ENCODE assay signal across 22 cellular contexts in the genomic region with DNA sequence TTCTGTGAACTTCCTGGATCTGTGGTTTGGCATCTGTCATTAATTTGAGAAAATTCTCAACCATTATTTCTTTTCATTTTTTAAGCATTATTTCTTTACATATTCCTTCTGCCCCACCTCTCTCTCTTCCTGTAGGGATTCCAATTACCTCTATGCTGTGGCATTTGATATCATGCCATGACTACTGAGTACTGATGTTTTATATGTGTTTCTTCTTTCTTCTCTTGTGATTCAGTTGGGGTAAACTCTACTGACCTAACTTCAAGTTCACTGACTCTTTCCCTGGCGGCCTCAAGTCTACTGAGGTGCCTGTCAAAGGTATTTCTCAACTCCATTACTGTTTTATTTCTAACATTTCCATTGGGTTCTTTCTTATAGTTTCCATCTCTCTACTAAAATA.
"Had no signal": no experiment of that assay in that cellular context is flagged by ENCODE, and none has a peak within 500 bp of the region (broad histone marks: within the 10 kb centered on the region; RNA-seq: fewer than 3 reads in every experiment).

No MANE protein-coding gene starts in this region.

- H3K4me3 ChIP-seq: heart left ventricle, ovary, prostate gland, testis, vagina had no signal

- FAIRE-seq: keratinocyte had no signal

- DNase-seq: activated CD4-positive, alpha-beta T cell treated with anti-CD3 and anti-CD28 coated beads, Interleukin-2, amount 50 U/mL, for 4 hours; activated naive CD4-positive, alpha-beta T cell treated with anti-CD3 and anti-CD28 coated beads for 36 hours; activated naive CD8-positive, alpha-beta T cell treated with anti-CD3 and anti-CD28 coated beads, Interleukin-2, amount 10 ng/mL, durations not matched to agents 7 days and 5 days; activated T-cell treated with anti-CD3 and anti-CD28 coated beads, Interleukin-2, amount 50 U/mL, for 48 hours; caudate nucleus; dermis blood vessel endothelial cell; effector CD8-positive, alpha-beta T cell; heart left ventricle; left colon; ovary; stimulated activated CD4-positive, alpha-beta T cell treated with anti-CD3 and anti-CD28 coated beads, Interleukin-2, amount 100 ng/mL, for 48 hours; stimulated activated CD8-positive, alpha-beta memory T cell treated with anti-CD3 and anti-CD28 coated beads, Interleukin-4, amount 100 ng/mL, for 48 hours; stimulated activated naive B cell treated with anti-CD40 and anti-IgM and Interleukin-4, amounts not matched to agents 10 μg/mL and 1 μg/mL and 100 μg/mL, for 72 hours; T1000; testis; trophoblast cell had no signal

- ATAC-seq: esophagus mucosa; heart left ventricle; left colon; natural killer cell treated with Interleukin-12 subunit alpha and Interleukin-12 subunit beta and Interleukin-15 and Interleukin-18, amount 100 ng/mL, for 72 hours; stimulated activated naive B cell treated with anti-CD40 and anti-IgM and Interleukin-4, amounts not matched to agents 10 μg/mL and 1 μg/mL and 100 μg/mL, for 72 hours; WTC11 had no signal
